Comparison of ENCODE assay signal across 22 cellular contexts in the genomic region with DNA sequence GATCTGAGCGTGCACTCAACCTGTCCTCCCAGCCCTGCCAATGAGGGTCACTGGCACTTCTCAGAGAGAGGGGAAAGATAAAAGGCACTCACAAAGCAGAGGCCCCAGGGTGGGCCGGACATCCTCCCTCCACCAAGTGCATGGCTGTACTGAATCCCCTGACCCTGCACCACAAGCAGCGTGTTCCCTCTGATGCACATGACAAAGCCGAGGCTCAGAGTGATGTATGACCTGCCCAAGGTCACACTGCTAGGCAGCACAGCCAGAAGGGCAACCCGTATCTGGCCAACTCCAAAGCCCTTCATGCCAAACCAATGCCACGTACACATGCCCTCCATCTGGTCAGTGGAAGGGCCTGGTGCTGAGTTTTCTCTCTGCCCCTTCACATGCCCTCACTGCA. TPM values are rescaled to one million over a fixed set of nuclear protein-coding genes. Genes with fewer than 3 reads are reported as not detected.
DNase-seq lines count a peak whose midpoint lies in the region; ATAC-seq, FAIRE-seq and TF ChIP-seq lines count a peak whose summit lies in the region.
"Had no signal": no experiment of that assay in that cellular context is flagged by ENCODE, and none has a peak within 500 bp of the region (broad histone marks: within the 10 kb centered on the region; RNA-seq: fewer than 3 reads in every experiment).

No MANE protein-coding gene starts in this region.

- CTCF ChIA-PET in H1 (lab: Charles Lee; ENCODE audit: partially characterized antibody), result interaction anchor here (0.9 to 2.7 kb wide), 6 partner anchors 12 to 1513 kb away, joined by 3 to 16 read pairs (median 3); no protein-coding TSS in a partner anchor

- H3K18ac ChIP-seq in H1 (ENCODE audit: extremely low read depth, low read length) (0 out of 2 replicates have a peak overlapping the region, but pooled peaks have one; percentile 38), neuronal stem cell (ENCODE audit: low read length) (peak overlapping the region; percentile 4)

- H3K4me1 ChIP-seq in right atrium auricular region, result no peaks in the 10 kb centered on the region
- H3K4me1 ChIP-seq in H1 (replicated peaks in 1 of 4; ENCODE audit: control insufficient read depth in 3 of 4, insufficient read depth in 4 of 4, low read length in 3 of 4), result peaks cover 0 to 2% (median 0%) of the 10 kb centered on the region in 4 experiments; a peak in 1 of 7 replicates
- peaks cover 0 to 6% of the 10 kb centered on the region in 2 donors for H3K4me1 ChIP-seq in neuronal stem cell (ENCODE audit: control insufficient read depth in 2 of 2, insufficient read depth in 1 of 2, low read depth in 1 of 2, low read length in 2 of 2)

- H3K4me2 ChIP-seq in H1 (ENCODE audit: insufficient read depth in 1 of 2, low read depth in 2 of 2, low read length in 2 of 2) (no peak overlapping the region), neuronal stem cell (ENCODE audit: insufficient read depth, low read length, poor library complexity, severe bottlenecking) (no peak overlapping the region)

- H2BK15ac ChIP-seq in H1 (ENCODE audit: low read length), result no peak overlapping the region
- peak overlapping the region; percentile 22 for H2BK15ac ChIP-seq in neuronal stem cell (ENCODE audit: low read length)

- DNase-seq in cardiac septum (ENCODE audit: low spot score) (peak; percentile 69), right atrium auricular region (ENCODE audit: low spot score) (no peak), H1 (ENCODE audit: low read depth in 1 of 2, low spot score in 2 of 2) (peak in 1 of 2 experiments; percentile 27), neuronal stem cell (ENCODE audit: low spot score) (no peak), NCI-H524 treated with DMSO at 0.1 percent for 48 hours (lab: John Stamatoyannopoulos, UW) (no peak), dermis blood vessel endothelial cell (no peak)
- DNase-seq: ACHN; CD4-positive, alpha-beta memory T cell; DMS153; DMS79; GDM1; GOT3; IMR-90 had no signal

- no peak overlapping the region for H3K9ac ChIP-seq in H1 (replicated peaks in 1 of 4; ENCODE audit: extremely low read depth in 1 of 4, low read depth in 3 of 4, low read length in 3 of 4)
- H3K9ac ChIP-seq in neuronal stem cell (ENCODE audit: low read depth, low read length, poor library complexity), result peak overlapping the region; percentile 18

- H3K14ac ChIP-seq in H1 (ENCODE audit: insufficient read length) (no peak overlapping the region), neuronal stem cell (ENCODE audit: low read length) (no peak overlapping the region)

- no peaks in the 10 kb centered on the region for H4K20me1 ChIP-seq in H1 (replicated peaks in 1 of 2; ENCODE audit: control insufficient read depth in 1 of 2, insufficient read depth in 2 of 2, low read length in 2 of 2)

- H2BK120ac ChIP-seq in H1 (replicated peaks; ENCODE audit: low read depth, low read length) (no peak overlapping the region), neuronal stem cell (ENCODE audit: low read depth, low read length) (no peak overlapping the region)

- no peaks in the 10 kb centered on the region for H3K36me3 ChIP-seq in right atrium auricular region
- H3K36me3 ChIP-seq in H1 (ENCODE audit: control insufficient read depth in 2 of 4, insufficient read depth in 4 of 4, low read length in 3 of 4), result no peaks in the 10 kb centered on the region
- no peaks in the 10 kb centered on the region for H3K36me3 ChIP-seq in neuronal stem cell (replicated peaks in 1 of 2; ENCODE audit: control insufficient read depth in 2 of 2, insufficient read depth in 2 of 2, low read length in 2 of 2)

- H2BK12ac ChIP-seq in H1 (ENCODE audit: low read depth, low read length) (no peak overlapping the region), neuronal stem cell (ENCODE audit: low read length) (no peak overlapping the region)

- no peak for TF ChIP-seq POLR2A in H1 (IDR thresholded peaks at IDR 0.05; ENCODE audit: control extremely low read depth in 1 of 2, low read depth in 2 of 2, low read length in 2 of 2)

- no peaks in the 10 kb centered on the region for H3K79me1 ChIP-seq in H1 (ENCODE audit: low read depth, low read length)
- H3K79me1 ChIP-seq in neuronal stem cell (ENCODE audit: low read depth, low read length), result no peaks in the 10 kb centered on the region

- no peak overlapping the region for H4K91ac ChIP-seq in H1 (replicated peaks; ENCODE audit: insufficient read length, low read length)
- no peak overlapping the region for H4K91ac ChIP-seq in neuronal stem cell (ENCODE audit: low read depth, low read length, poor library complexity)

- H4K8ac ChIP-seq in H1 (ENCODE audit: extremely low read depth, insufficient read depth, low read length), result peak overlapping the region; percentile 62; the same call in 1 of the 2 replicates
- peak overlapping the region; percentile 24 for H4K8ac ChIP-seq in neuronal stem cell (ENCODE audit: low read depth, low read length)

- H2AFZ ChIP-seq in H1 (ENCODE audit: low read length), result no peak overlapping the region
- H2AFZ ChIP-seq in neuronal stem cell (ENCODE audit: low read length), result no peak overlapping the region

- H3K27ac ChIP-seq in right atrium auricular region, result no peak overlapping the region
- H3K27ac ChIP-seq in H1 (ENCODE audit: low read depth, low read length), result no peak overlapping the region
- no peak overlapping the region for H3K27ac ChIP-seq in neuronal stem cell (replicated peaks; ENCODE audit: low read length)

- H3K4me3 ChIP-seq in right atrium auricular region, result no peak overlapping the region
- H3K4me3 ChIP-seq in H1 (ENCODE audit: extremely low read depth in 1 of 4, insufficient read depth in 2 of 4, low read depth in 3 of 4, low read length in 4 of 4), result no peak overlapping the region
- H3K4me3 ChIP-seq in neuronal stem cell (ENCODE audit: low read length in 2 of 2), result no peak overlapping the region

- H3K27me3 ChIP-seq in right atrium auricular region (no peaks in the 10 kb centered on the region), H1 (replicated peaks in 1 of 4; ENCODE audit: control insufficient read depth in 3 of 4, extremely low read depth in 1 of 4, insufficient read depth in 3 of 4, low read length in 3 of 4) (no peaks in the 10 kb centered on the region; a peak in 1 of 7 replicates), neuronal stem cell (ENCODE audit: control insufficient read depth in 3 of 3, insufficient read depth in 3 of 3, low read depth in 1 of 3, low read length in 3 of 3) (no peaks in the 10 kb centered on the region)

- no peaks in the 10 kb centered on the region for H3K79me2 ChIP-seq in H1 (ENCODE audit: control insufficient read depth in 1 of 2, insufficient read depth in 2 of 2, low read length in 2 of 2)

- TF ChIP-seq RAD21 in H1 (IDR thresholded peaks at IDR 0.05 in 1 of 2, conservative IDR thresholded peaks at IDR 0.05 in 1 of 2; ENCODE audit: low read depth in 2 of 2, low read length in 2 of 2), result no peak

- H2AK5ac ChIP-seq in H1 (ENCODE audit: low read depth, low read length) (no peak overlapping the region), neuronal stem cell (ENCODE audit: low read depth, low read length) (no peak overlapping the region)

- H3K4ac ChIP-seq in H1 (replicated peaks; ENCODE audit: insufficient read length, low read depth, low read length) (no peak overlapping the region), neuronal stem cell (ENCODE audit: low read length) (no peak overlapping the region)

- TF ChIP-seq EP300 in H1 (IDR thresholded peaks at IDR 0.05; ENCODE audit: borderline replicate concordance in 1 of 2, low read depth in 2 of 2, low read length in 2 of 2), result no peak

- POLR2A ChIA-PET in H1 (lab: Charles Lee; ENCODE audit: partially characterized antibody), result no interaction called here

- WGBS in H1 (ENCODE audit: extremely low coverage in 1 of 2, insufficient coverage in 1 of 2, insufficient read length in 1 of 2, insufficient replicate concordance in 2 of 2, low coverage in 1 of 2, low lambda C conversion rate in 2 of 2, missing lambda C conversion rate in 1 of 2), 2 experiments, result 98% methylated on average over 6 of the region's 6 CpGs; no CpG with 5 or more reads in 1 of the 2 experiments
- WGBS in neuronal stem cell (ENCODE audit: extremely low coverage in 2 of 2, insufficient read length in 2 of 2, insufficient replicate concordance in 1 of 2), 2 donors, result no CpG with 5 or more reads among the region's 6 CpGs

- no peak overlapping the region for H3K56ac ChIP-seq in H1 (replicated peaks; ENCODE audit: insufficient read length, low read depth, low read length)

- H3K23ac ChIP-seq in H1 (ENCODE audit: insufficient read length) (no peak overlapping the region), neuronal stem cell (ENCODE audit: low read depth, low read length, poor library complexity) (no peak overlapping the region)

- no peak for ATAC-seq in GM21360 (IDR thresholded peaks at IDR 0.05; ENCODE audit: unreplicated experiment)

- intact Hi-C loops in cardiac septum (cut with DNase I), result loop anchor here (5.0 kb wide), 1 partner anchor 661 kb away; no protein-coding TSS in a partner anchor

- H3K23me2 ChIP-seq in H1 (ENCODE audit: low read depth, low read length), result no peaks in the 10 kb centered on the region; the same call in 1 of the 2 replicates

- no peak for FAIRE-seq in H1 (lab: Jason Lieb, UNC)
- FAIRE-seq: A204.1, GM12892, GM18507, HTR-8/SVneo had no signal

- H2BK20ac ChIP-seq in H1 (ENCODE audit: low read length), result no peak overlapping the region

- H2BK5ac ChIP-seq in H1 (ENCODE audit: low read depth, low read length) (peak overlapping the region; percentile 55; the same call in 1 of the 2 replicates), neuronal stem cell (ENCODE audit: low read length) (no peak overlapping the region)

- TF ChIP-seq CTCF in right atrium auricular region (IDR thresholded peaks at IDR 0.05), result no peak
- no peak for TF ChIP-seq CTCF in H1 (IDR thresholded peaks at IDR 0.05; ENCODE audit: control extremely low read depth in 1 of 3, insufficient read depth in 1 of 3, low read depth in 1 of 3, low read length in 3 of 3)

- H4K5ac ChIP-seq in H1 (ENCODE audit: insufficient read length, low read depth, low read length), result no peak overlapping the region

- no peaks in the 10 kb centered on the region for H3K9me3 ChIP-seq in right atrium auricular region
- no peaks in the 10 kb centered on the region for H3K9me3 ChIP-seq in H1 (ENCODE audit: insufficient read depth in 2 of 2, low read depth in 1 of 2, low read length in 1 of 2)
- H3K9me3 ChIP-seq in neuronal stem cell (replicated peaks in 1 of 2; ENCODE audit: control insufficient read depth in 2 of 2, insufficient read depth in 1 of 2, low read depth in 1 of 2, low read length in 2 of 2), result no peaks in the 10 kb centered on the region

RNA-seq across cellular contexts. Expression of a gene that starts 22.1 kb away (rescaled TPM):
- total RNA-seq in cardiac septum (not detected), right atrium auricular region (not detected), dermis blood vessel endothelial cell (not detected in 2 replicates)
- not detected in 2 replicates for total RNA-seq in H1 (2021; fragmentation: NEBNext Ultra II Directional; extraction: Animal tissue kit (Norgen Biotek cat#: 25700))
- not detected in 2 replicates for polyA plus RNA-seq in H1 (2011; rRNA removed)
- not detected for polyA plus RNA-seq in H1 (2011; cell fraction: cytosol; rRNA removed)
- not detected for polyA plus RNA-seq in H1 (2011; cell fraction: nucleus; rRNA removed)
- polyA plus RNA-seq in H1 (2012, experiment 1 of 2), result not detected in 4 replicates
- not detected for polyA plus RNA-seq in H1 (2012, experiment 2 of 2)
- not detected for polyA plus RNA-seq in H1 (2013, experiment 1 of 2)
- polyA plus RNA-seq in H1 (2013, experiment 2 of 2), result not detected
- not detected in 2 replicates for polyA minus RNA-seq in H1 (2011; rRNA and poly(A)+ RNA removed)
- polyA minus RNA-seq in H1 (2011; cell fraction: cytosol; rRNA and poly(A)+ RNA removed), result not detected
- not detected for polyA minus RNA-seq in H1 (2011; cell fraction: nucleus; rRNA and poly(A)+ RNA removed)
- polyA plus RNA-seq in neuronal stem cell (2013, experiment 1 of 2), result not detected
- polyA plus RNA-seq in neuronal stem cell (2013, experiment 2 of 2), result not detected
- total RNA-seq: CD4-positive, alpha-beta memory T cell; Daoy; H9; IMR-90 had no signal
- polyA plus RNA-seq: BJ; CD14-positive monocyte; CD4-positive, alpha-beta memory T cell; IMR-90 had no signal
